ENCODE assay signal across 9 cellular contexts in genomic region chr12:6551496-6552139, GRCh38. TPM values are rescaled to one million over a fixed set of nuclear protein-coding genes. Genes with fewer than 3 reads are reported as not detected.
A peak's percentile ranks its signal among the peaks of the same experiment; 100 is the strongest.
DNase-seq lines count a peak whose midpoint lies in the region; ATAC-seq and TF ChIP-seq lines count a peak whose summit lies in the region.
"Had no signal": no experiment of that assay in that cellular context is flagged by ENCODE, and none has a peak within 500 bp of the region (broad histone marks: within the 10 kb centered on the region; RNA-seq: fewer than 3 reads in every experiment).

No MANE protein-coding gene starts in this region.

- H3K9me3 ChIP-seq in right cardiac atrium (ENCODE audit: control insufficient read depth, low read length) (no peaks in the 10 kb centered on the region), stomach smooth muscle (ENCODE audit: control insufficient read depth in 2 of 2, low read length in 2 of 2) (no peaks in the 10 kb centered on the region)

- TF ChIP-seq CTCF in astrocyte of the spinal cord (IDR thresholded peaks at IDR 0.05; ENCODE audit: low read depth, low read length): no peak

- DNase-seq in HCEC 1CT (peak; percentile 68), astrocyte of the spinal cord (ENCODE audit: low read depth, low spot score) (peak; percentile 66), right cardiac atrium (peak in 2 of 3 donors; percentile 51 to 72), NCI-H128 (lab: John Stamatoyannopoulos, UW; ENCODE audit: unreplicated experiment) (no peak), DMS53 (lab: John Stamatoyannopoulos, UW) (no peak), GM19240 (ENCODE audit: insufficient read length, low spot score) (no peak)
- no peak for DNase-seq in effector CD8-positive, alpha-beta T cell (lab: John Stamatoyannopoulos, UW)
- DNase-seq: NCI-H69 had no signal

- peaks cover 18% of the 10 kb centered on the region for H3K4me1 ChIP-seq in right cardiac atrium (ENCODE audit: control insufficient read depth, insufficient read depth, low read length)
- peaks cover 61% of the 10 kb centered on the region for H3K4me1 ChIP-seq in stomach smooth muscle (ENCODE audit: control insufficient read depth, insufficient read depth, low read length)

- H3K9ac ChIP-seq in stomach smooth muscle (ENCODE audit: low read length in 2 of 2): peak overlapping the region; percentile 78 to 84

- in situ Hi-C loops in astrocyte of the spinal cord (cut with HindIII; ENCODE audit: low sequenced_read_pairs): no loop called here

- 22% methylated on average over 11 of the region's 11 CpGs for WGBS in right cardiac atrium

- no peaks in the 10 kb centered on the region for H3K27me3 ChIP-seq in right cardiac atrium (ENCODE audit: control insufficient read depth, insufficient read depth)
- no peaks in the 10 kb centered on the region for H3K27me3 ChIP-seq in stomach smooth muscle (ENCODE audit: control insufficient read depth in 1 of 2, insufficient read depth in 2 of 2, low read length in 2 of 2)

- H3K36me3 ChIP-seq in stomach smooth muscle (ENCODE audit: control insufficient read depth in 2 of 2, insufficient read depth in 2 of 2, low read length in 2 of 2): peaks cover 22 to 31% of the 10 kb centered on the region in 2 donors

- H3K27ac ChIP-seq in right cardiac atrium (ENCODE audit: low read length) (peak overlapping the region; percentile 88), stomach smooth muscle (ENCODE audit: low read length) (peak overlapping the region; percentile 96)

- ATAC-seq in right cardiac atrium: peak in 1 of 2 donors; percentile 6

- intact Hi-C loops in right cardiac atrium (cut with DNase I): no loop called here

- H3K4me3 ChIP-seq in astrocyte of the spinal cord (ENCODE audit: low read depth, low read length) (no peak overlapping the region), right cardiac atrium (ENCODE audit: low read length) (no peak overlapping the region), stomach smooth muscle (ENCODE audit: low read length in 2 of 2) (peak overlapping the region; percentile 54 to 89)

RNA-seq across cellular contexts. Expression of gene IFFO1, which starts 4.2 kb away (rescaled TPM):
- total RNA-seq in right cardiac atrium: 10 to 100 TPM; 15.1 to 23.6 (median 19.1) TPM
- polyA plus RNA-seq in right cardiac atrium: 15.7 TPM

RNA-seq across cellular contexts. Expression of gene NOP2, which starts 16.5 kb away (rescaled TPM):
- 10 to 100 TPM; 15.1 to 27.5 (median 16.5) TPM for total RNA-seq in right cardiac atrium
- 9.6 TPM for polyA plus RNA-seq in right cardiac atrium

RNA-seq across cellular contexts. Expression of gene GAPDH, which starts 17.3 kb away (rescaled TPM):
- total RNA-seq in right cardiac atrium: 1,000 to 10,000 TPM; 3,735 to 4,618 (median 3,904) TPM
- polyA plus RNA-seq in right cardiac atrium: 4,983 TPM

RNA-seq across cellular contexts. Expression of gene CHD4, which starts 55.6 kb away (rescaled TPM):
- 100 to 1,000 TPM; 138 to 165 (median 153) TPM for total RNA-seq in right cardiac atrium
- 142 TPM for polyA plus RNA-seq in right cardiac atrium

RNA-seq across cellular contexts. Expression of gene NCAPD2, which starts 57.7 kb away (rescaled TPM):
- total RNA-seq in right cardiac atrium: 10 to 100 TPM; 13.5 to 16.8 (median 14.6) TPM
- polyA plus RNA-seq in right cardiac atrium: 5.7 TPM

Comparison
In these comparisons a context has a peak if more than half of its experiments do, and no peak if none do; other contexts are left out.
1. DNase-seq: peak in HCEC 1CT (single experiment), astrocyte of the spinal cord (single experiment) and right cardiac atrium (2 of 3); none in NCI-H128 (single experiment), DMS53 (single experiment), effector CD8-positive, alpha-beta T cell (single experiment) and GM19240 (single experiment).
2. H3K4me3 ChIP-seq: peak in stomach smooth muscle (2 of 2); none in astrocyte of the spinal cord (single experiment) and right cardiac atrium (single experiment).